8 cellular contexts compared by ENCODE assay signal in the genomic region with DNA sequence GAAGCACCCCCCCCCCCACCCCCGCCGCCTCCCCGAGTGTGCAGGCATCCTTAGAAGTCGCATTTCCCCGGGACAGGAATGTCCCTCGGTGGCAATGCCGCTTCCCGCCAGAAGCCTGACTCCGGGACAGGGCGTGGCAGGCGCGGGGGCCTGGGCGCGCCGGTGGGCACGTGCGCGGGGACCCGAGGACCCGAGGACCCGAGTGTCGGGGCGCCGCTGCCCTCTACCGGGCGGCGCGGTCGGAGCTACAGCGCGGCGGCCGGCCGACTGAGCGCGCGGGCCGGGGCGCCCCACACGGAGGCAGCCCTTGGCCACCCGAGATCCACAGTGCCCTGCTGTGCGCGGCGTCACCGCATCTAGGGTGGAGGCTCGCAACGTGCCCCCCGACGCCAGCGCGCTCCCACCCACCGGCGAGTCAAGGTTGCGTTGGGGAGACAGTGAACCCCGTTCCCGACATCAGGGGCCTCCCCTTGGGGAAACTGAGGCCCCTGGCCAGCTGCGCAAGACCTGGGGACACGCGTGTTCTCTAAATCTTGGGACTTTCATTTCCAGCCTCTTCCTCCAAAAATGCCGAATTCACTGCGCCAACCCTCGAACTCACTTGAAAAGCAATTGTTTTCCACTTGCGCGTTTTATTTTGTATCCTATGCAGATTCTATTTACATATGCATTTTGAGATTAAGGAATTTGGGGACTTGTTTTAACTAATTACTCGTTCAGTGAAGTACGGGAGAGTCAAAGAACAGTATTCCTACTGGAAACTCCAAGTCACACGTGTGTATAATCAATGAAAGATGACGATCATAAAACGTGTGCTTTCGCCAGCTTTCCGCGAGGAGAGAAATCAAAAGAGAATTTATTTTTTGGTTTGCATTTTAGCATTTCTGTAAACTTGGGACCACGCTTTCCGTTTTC. TPM values are rescaled to one million over a fixed set of nuclear protein-coding genes. Genes with fewer than 3 reads are reported as not detected.
DNase-seq lines count a peak whose midpoint lies in the region; ATAC-seq and TF ChIP-seq lines count a peak whose summit lies in the region.

No MANE protein-coding gene starts in this region.

- H3K4me1 ChIP-seq in OCI-LY7 (ENCODE audit: insufficient read depth, low read length, poor library complexity, severe bottlenecking), result peaks cover 43% of the 10 kb centered on the region

- H3K9me2 ChIP-seq in OCI-LY7 (ENCODE audit: insufficient read depth, low read length), result no peaks in the 10 kb centered on the region

- CTCF ChIA-PET in OCI-LY7 (lab: Charles Lee; ENCODE audit: unreplicated experiment), result no interaction called here

- peaks cover 21% of the 10 kb centered on the region for H3K36me3 ChIP-seq in OCI-LY7 (ENCODE audit: insufficient read depth, low read length)

- H3K36me3 Mint-ChIP-seq in activated T-helper 17 cell treated with anti-CD3 and anti-CD28 coated beads, Interleukin-2, amount 50 U/mL, for 72 hours (ENCODE audit: low read depth), result no peaks in the 10 kb centered on the region
- H3K36me3 Mint-ChIP-seq in naive thymus-derived CD8-positive, alpha-beta T cell, result no peaks in the 10 kb centered on the region

- H4K20me1 ChIP-seq in OCI-LY7 (ENCODE audit: insufficient read depth, low read length), result peaks cover 16% of the 10 kb centered on the region; the same call in 1 of the 2 replicates

- intact Hi-C loops in OCI-LY7 (cut with micrococcal nuclease; ENCODE audit: unreplicated experiment), result loop anchor here (1.0 to 2.0 kb wide), 3 partner anchors 176 to 272 kb away; no protein-coding TSS in a partner anchor

- peak; percentile 54 for DNase-seq in DMS114 treated with DMSO at 0.1 percent for 48 hours (lab: John Stamatoyannopoulos, UW; ENCODE audit: unreplicated experiment)
- peak; percentile 87 for DNase-seq in OCI-LY7 (ENCODE audit: low spot score)
- peak; percentile 54 for DNase-seq in fibroblast of pulmonary artery (ENCODE audit: low read depth)
- DNase-seq in naive thymus-derived CD8-positive, alpha-beta T cell, result peak; percentile 25 to 76 (median 57)
- DNase-seq in substantia nigra (lab: John Stamatoyannopoulos, UW), result peak in 38 of 49 donors; percentile 6 to 74 (median 39)

- H3K4me2 ChIP-seq in OCI-LY7 (ENCODE audit: low read length), result peak overlapping the region; percentile 82

- TF ChIP-seq CTCF in OCI-LY7 (conservative IDR thresholded peaks at IDR 0.05; ENCODE audit: low read length) (peak; percentile 73), fibroblast of pulmonary artery (IDR thresholded peaks at IDR 0.05; ENCODE audit: low read length, missing control alignments) (no peak)

- H3K27ac ChIP-seq in OCI-LY7 (ENCODE audit: low read depth, low read length, poor library complexity, severe bottlenecking) (peak overlapping the region; percentile 84), substantia nigra (ENCODE audit: low read depth, low read length, poor library complexity, severe bottlenecking) (peak overlapping the region; percentile 61)

- peaks cover 5% of the 10 kb centered on the region for H3K4me1 Mint-ChIP-seq in activated T-helper 17 cell treated with anti-CD3 and anti-CD28 coated beads, Interleukin-2, amount 50 U/mL, for 72 hours
- H3K4me1 Mint-ChIP-seq in naive thymus-derived CD8-positive, alpha-beta T cell, result peaks cover 9 to 27% (median 24%) of the 10 kb centered on the region in 4 donors

- H3K4me3 Mint-ChIP-seq in activated T-helper 17 cell treated with anti-CD3 and anti-CD28 coated beads, Interleukin-2, amount 50 U/mL, for 72 hours, result peak overlapping the region; percentile 89
- peak overlapping the region; percentile 82 to 94 (median 90) for H3K4me3 Mint-ChIP-seq in naive thymus-derived CD8-positive, alpha-beta T cell

- no peaks in the 10 kb centered on the region for H3K27me3 Mint-ChIP-seq in activated T-helper 17 cell treated with anti-CD3 and anti-CD28 coated beads, Interleukin-2, amount 50 U/mL, for 72 hours
- H3K27me3 Mint-ChIP-seq in naive thymus-derived CD8-positive, alpha-beta T cell, result no peaks in the 10 kb centered on the region

- peak overlapping the region; percentile 68; the same call in 1 of the 2 replicates for H2AFZ ChIP-seq in OCI-LY7 (ENCODE audit: low read length)

- TSS peak; percentile 72 for BruUV-seq in OCI-LY7 (replicated peaks; lab: Mats Ljungman, UMichigan)

- peaks cover 26% of the 10 kb centered on the region for H3K79me2 ChIP-seq in OCI-LY7 (ENCODE audit: insufficient read depth, low read depth, low read length)

- H3K4me3 ChIP-seq in OCI-LY7 (ENCODE audit: low read depth, low read length, poor library complexity, severe bottlenecking) (peak overlapping the region; percentile 75), fibroblast of pulmonary artery (replicated peaks; ENCODE audit: low read depth, low read length) (peak overlapping the region; percentile 69)

- no peaks in the 10 kb centered on the region for H3K9me3 ChIP-seq in OCI-LY7 (ENCODE audit: low read length)

- POLR2A ChIA-PET in OCI-LY7 (lab: Charles Lee), result interaction anchor here (0.9 to 1.1 kb wide), 2 partner anchors 9 to 15 kb away, joined by 3 to 4 read pairs; no protein-coding TSS in a partner anchor
- POLR2A ChIA-PET in naive thymus-derived CD8-positive, alpha-beta T cell (lab: Charles Lee), result interaction anchor here (0.6 to 1.6 kb wide), 5 partner anchors 8 to 246 kb away, joined by 3 to 19 read pairs (median 5); no protein-coding TSS in a partner anchor

- peak overlapping the region; percentile 63 for H3K27ac Mint-ChIP-seq in activated T-helper 17 cell treated with anti-CD3 and anti-CD28 coated beads, Interleukin-2, amount 50 U/mL, for 72 hours
- peak overlapping the region; percentile 10 to 88 (median 58) for H3K27ac Mint-ChIP-seq in naive thymus-derived CD8-positive, alpha-beta T cell

- ATAC-seq in HG02759 (IDR thresholded peaks at IDR 0.05; ENCODE audit: unreplicated experiment) (peak; percentile 31), HG03457 (IDR thresholded peaks at IDR 0.05; ENCODE audit: unreplicated experiment) (no peak)
- peak; percentile 70 for ATAC-seq in activated T-helper 17 cell treated with anti-CD3 and anti-CD28 coated beads, Interleukin-2, amount 50 U/mL, for 72 hours (replicated peaks)
- peak; percentile 49 to 56 for ATAC-seq in naive thymus-derived CD8-positive, alpha-beta T cell

- no peaks in the 10 kb centered on the region for H3K9me3 Mint-ChIP-seq in activated T-helper 17 cell treated with anti-CD3 and anti-CD28 coated beads, Interleukin-2, amount 50 U/mL, for 72 hours
- no peaks in the 10 kb centered on the region for H3K9me3 Mint-ChIP-seq in naive thymus-derived CD8-positive, alpha-beta T cell

RNA-seq across cellular contexts. Expression of gene CUX1, which starts 3.1 kb away (rescaled TPM):
- 131 and 143 TPM in 2 replicates for total RNA-seq in OCI-LY7 (2014; rRNA removed; shearing (Covaris generic))
- 199 and 247 TPM in 2 replicates for total RNA-seq in OCI-LY7 (2022)
- total RNA-seq in activated T-helper 17 cell treated with anti-CD3 and anti-CD28 coated beads, Interleukin-2, amount 50 U/mL, for 72 hours, result 10 to 100 TPM; 12.0 to 13.8 TPM
- 10 to 100 TPM; 61.4 to 66.2 TPM for total RNA-seq in naive thymus-derived CD8-positive, alpha-beta T cell
- polyA plus RNA-seq in naive thymus-derived CD8-positive, alpha-beta T cell, result 10 to 100 TPM; 10.3 to 24.1 (median 14.4) TPM

Comparison
In these comparisons a context has a peak if more than half of its experiments do, and no peak if none do; other contexts are left out.
1. RNA of gene CUX1, which starts 3.1 kb away (total RNA-seq): 131 to 247 TPM in OCI-LY7 and 61.4 to 66.2 TPM in naive thymus-derived CD8-positive, alpha-beta T cell; 12.0 to 13.8 TPM in activated T-helper 17 cell treated with anti-CD3 and anti-CD28 coated beads, Interleukin-2, amount 50 U/mL, for 72 hours; every median in the first group is over 4 times any median in the second.
2. Peak in every context shown above with its lines, with median percentiles within 50 percentile points of each other: DNase-seq.